ENCODE assay signal across 10 cellular contexts in the genomic region with DNA sequence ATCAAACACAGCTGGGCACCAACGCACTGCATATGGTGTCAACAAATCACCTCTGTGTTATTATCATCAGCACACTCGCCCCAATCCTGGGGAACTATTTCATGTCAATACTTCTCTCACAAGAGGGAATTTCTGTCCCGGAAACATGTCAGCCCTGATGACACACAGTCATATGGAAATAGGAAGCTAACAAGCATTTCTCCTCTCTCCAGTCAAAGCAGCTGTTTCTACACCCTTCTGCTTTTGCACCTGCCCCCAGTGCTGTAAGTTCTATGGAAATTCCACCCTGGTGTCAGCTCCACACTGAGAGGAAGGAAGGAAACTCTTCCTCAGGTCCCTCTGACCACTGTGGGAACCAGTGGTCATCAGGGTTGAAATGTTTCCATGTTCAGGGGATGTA.
DNase-seq lines count a peak whose midpoint lies in the region; ATAC-seq and TF ChIP-seq lines count a peak whose summit lies in the region.
"Had no signal": no experiment of that assay in that cellular context is flagged by ENCODE, and none has a peak within 500 bp of the region (broad histone marks: within the 10 kb centered on the region; RNA-seq: fewer than 3 reads in every experiment).

No MANE protein-coding gene starts in this region.

- H3K27me3 ChIP-seq in MG63 (no peaks in the 10 kb centered on the region), BE2C (no peaks in the 10 kb centered on the region)

- TF ChIP-seq CTCF in BE2C (IDR thresholded peaks at IDR 0.05; ENCODE audit: low read depth, low read length): no peak

- intact Hi-C loops in left ventricle myocardium superior (cut with micrococcal nuclease): no loop called here

- DNase-seq in left ventricle myocardium superior (no peak), activated gamma-delta T cell treated with Interleukin-2 at 50 U/mL for 16 hours (no peak), MG63 (no peak), T-helper 9 cell (no peak), BE2C (no peak)
- DNase-seq: stimulated activated naive CD4-positive, alpha-beta T cell had no signal

- H3K4me1 ChIP-seq in BE2C: peaks cover 3% of the 10 kb centered on the region; the same call in 1 of the 2 replicates
- H3K4me1 ChIP-seq: prostate gland had no signal

- peak; percentile 28 for ATAC-seq in GM18867 (IDR thresholded peaks at IDR 0.05; ENCODE audit: unreplicated experiment)
- peak; percentile 32 for ATAC-seq in HG02571 (IDR thresholded peaks at IDR 0.05; ENCODE audit: unreplicated experiment)
- ATAC-seq in HG03571 (IDR thresholded peaks at IDR 0.05; ENCODE audit: unreplicated experiment): peak; percentile 17
- peak; percentile 25 for ATAC-seq in left ventricle myocardium superior

- no peak overlapping the region for H3K4me3 ChIP-seq in MG63
- no peak overlapping the region for H3K4me3 ChIP-seq in BE2C (ENCODE audit: low read depth, low read length)
- H3K4me3 ChIP-seq: prostate gland had no signal

- H3K36me3 ChIP-seq in MG63: no peaks in the 10 kb centered on the region
- no peaks in the 10 kb centered on the region for H3K36me3 ChIP-seq in BE2C
- H3K36me3 ChIP-seq: prostate gland had no signal

- H3K9me3 ChIP-seq in MG63 (no peaks in the 10 kb centered on the region), BE2C (no peaks in the 10 kb centered on the region)
- H3K9me3 ChIP-seq: prostate gland had no signal
